8 cellular contexts compared by ENCODE assay signal in genomic region chr1:234933031-234933430, GRCh38.
DNase-seq lines count a peak whose midpoint lies in the region; ATAC-seq, FAIRE-seq and TF ChIP-seq lines count a peak whose summit lies in the region.

No MANE protein-coding gene starts in this region.

- H3K9me2 ChIP-seq in HCT116 (ENCODE audit: insufficient read depth): no peaks in the 10 kb centered on the region

- ATAC-seq in GM18505 (IDR thresholded peaks at IDR 0.05; ENCODE audit: unreplicated experiment) (peak; percentile 21), HCT116 (0 out of 2 replicates have a peak, but pooled peaks have one; percentile 14), lower lobe of right lung (peak; percentile 48 to 49)

- no peaks in the 10 kb centered on the region for H3K9me3 ChIP-seq in HCT116 (ENCODE audit: control insufficient read depth in 1 of 2, insufficient read depth in 1 of 2, low read depth in 1 of 2, low read length in 2 of 2)
- H3K9me3 ChIP-seq in lower lobe of right lung: no peaks in the 10 kb centered on the region

- H2AFZ ChIP-seq in HCT116 (ENCODE audit: low read depth, low read length, poor library complexity, severe bottlenecking): no peak overlapping the region

- H3K4me3 ChIP-seq in HCT116 (replicated peaks in 1 of 2; ENCODE audit: low read depth in 1 of 2, low read length in 2 of 2) (no peak overlapping the region), lower lobe of right lung (no peak overlapping the region)

- H3K27ac ChIP-seq in HCT116 (ENCODE audit: low read depth, low read length) (no peak overlapping the region), RWPE1 (peak overlapping the region; percentile 10; the same call in 1 of the 2 replicates), lower lobe of right lung (no peak overlapping the region)

- intact Hi-C loops in HCT116 (cut with micrococcal nuclease) (no loop called here), lower lobe of right lung (cut with DNase I) (no loop called here)

- no peaks in the 10 kb centered on the region for H4K20me1 ChIP-seq in HCT116 (ENCODE audit: insufficient read depth)

- no peaks in the 10 kb centered on the region for H3K36me3 ChIP-seq in HCT116 (ENCODE audit: control insufficient read depth in 1 of 2, insufficient read depth in 2 of 2, low read length in 2 of 2)
- H3K36me3 ChIP-seq in lower lobe of right lung: no peaks in the 10 kb centered on the region

- H3K4me1 ChIP-seq in HCT116 (ENCODE audit: control insufficient read depth in 1 of 2, insufficient read depth in 2 of 2, low read length in 2 of 2) (peaks cover 0 to 4% of the 10 kb centered on the region in 2 experiments; a peak in 1 of 4 replicates), lower lobe of right lung (peaks cover 16% of the 10 kb centered on the region)

- no peak for FAIRE-seq in GM12892 (lab: Jason Lieb, UNC)

- no peak for TF ChIP-seq RAD21 in HCT116 (IDR thresholded peaks at IDR 0.05; ENCODE audit: low read depth)

- POLR2A ChIA-PET in HCT116 (lab: Charles Lee) (no interaction called here), RWPE1 (lab: Yijun Ruan, JAX; ENCODE audit: low non-redundant PET) (no interaction called here)

- no peak overlapping the region for H3K9ac ChIP-seq in HCT116 (ENCODE audit: low read length)

- RAD21 ChIA-PET in HCT116 (lab: Charles Lee; ENCODE audit: low non-redundant PET in 1 of 2, low total read pairs in 2 of 2, uncharacterized antibody in 2 of 2, unreplicated experiment in 2 of 2): no interaction called here

- no peak overlapping the region for H3K4me2 ChIP-seq in HCT116 (ENCODE audit: low read length)

- TF ChIP-seq CTCF in HCT116 (IDR thresholded peaks at IDR 0.05 in 2 of 3, conservative IDR thresholded peaks at IDR 0.05 in 1 of 3; ENCODE audit: borderline replicate concordance in 1 of 3, insufficient read depth in 1 of 3, low read depth in 2 of 3, low read length in 2 of 3) (no peak), RWPE1 (conservative IDR thresholded peaks at IDR 0.05; ENCODE audit: low read depth) (no peak), lower lobe of right lung (IDR thresholded peaks at IDR 0.05) (no peak)

- H3K27me3 ChIP-seq in HCT116 (ENCODE audit: insufficient read depth, low read length) (no peaks in the 10 kb centered on the region; the same call in 1 of the 2 replicates), lower lobe of right lung (ENCODE audit: low read depth) (no peaks in the 10 kb centered on the region)

- no peaks in the 10 kb centered on the region for H3K79me2 ChIP-seq in HCT116 (ENCODE audit: insufficient read depth, low read length)

- CTCF ChIA-PET in HCT116 (lab: Charles Lee): no interaction called here
- CTCF ChIA-PET in RWPE1 (lab: Yijun Ruan, JAX): no interaction called here

- TF ChIP-seq POLR2A in GM18505 (IDR thresholded peaks at IDR 0.05; ENCODE audit: borderline replicate concordance, extremely low read depth, insufficient read depth, insufficient read length) (no peak), HCT116 (IDR thresholded peaks at IDR 0.05; ENCODE audit: borderline replicate concordance, extremely low read depth, insufficient read depth, insufficient read length) (no peak), GM12892 (IDR thresholded peaks at IDR 0.05; ENCODE audit: low read depth, low read length) (no peak; the same call in 1 of the 2 replicates)

- DNase-seq in HCT116 (ENCODE audit: low read depth, low spot score) (no peak), RWPE1 (ENCODE audit: low spot score) (no peak), lower lobe of right lung (no peak), NCI-H187 treated with DMSO at 0.1 percent for 48 hours (lab: John Stamatoyannopoulos, UW) (no peak), SW 1271 (lab: John Stamatoyannopoulos, UW) (no peak), GM12892 (ENCODE audit: insufficient read length) (no peak)
- no peak for DNase-seq in stimulated activated CD4-positive, alpha-beta T cell treated with anti-CD3 and anti-CD28 coated beads, Interleukin-4, amount 100 ng/mL, for 1 hour

- no TSS peak for BruUV-seq in HCT116 (replicated peaks; lab: Mats Ljungman, UMichigan)

TF ChIP-seq in HCT116, 20 proteins besides CTCF, POLR2A, EP300 and RAD21:
- TF ChIP-seq REST (IDR thresholded peaks at IDR 0.05; ENCODE audit: low read depth): no peak
- no peak for TF ChIP-seq ATF3 (IDR thresholded peaks at IDR 0.05)
- TF ChIP-seq ZNF274 (IDR thresholded peaks at IDR 0.05; ENCODE audit: low read depth, low read length): no peak
- TF ChIP-seq CEBPB (IDR thresholded peaks at IDR 0.05; ENCODE audit: low read depth): no peak
- TF ChIP-seq ZBTB33 (IDR thresholded peaks at IDR 0.05; ENCODE audit: extremely low read depth, insufficient replicate concordance, low read length): no peak
- TF ChIP-seq POLR2AphosphoS5 (IDR thresholded peaks at IDR 0.05; ENCODE audit: low read depth, low read length): no peak
- TF ChIP-seq SRF (IDR thresholded peaks at IDR 0.05; ENCODE audit: low read depth): no peak
- no peak for TF ChIP-seq TCF7L2 (IDR thresholded peaks at IDR 0.05; ENCODE audit: borderline replicate concordance, extremely low read depth, insufficient read depth, insufficient read length)
- no peak for TF ChIP-seq FOSL1 (IDR thresholded peaks at IDR 0.05; ENCODE audit: low read depth)
- no peak for TF ChIP-seq EGR1 (IDR thresholded peaks at IDR 0.05; ENCODE audit: low read depth)
- no peak for TF ChIP-seq EZH2 (IDR thresholded peaks at IDR 0.05)
- no peak for TF ChIP-seq EZH2phosphoT487 (IDR thresholded peaks at IDR 0.05; ENCODE audit: borderline replicate concordance)
- TF ChIP-seq CBX3 (IDR thresholded peaks at IDR 0.05; ENCODE audit: low read depth): no peak
- TF ChIP-seq ZFX (IDR thresholded peaks at IDR 0.05): no peak
- no peak for TF ChIP-seq SP1 (IDR thresholded peaks at IDR 0.05; ENCODE audit: low read depth)
- no peak for TF ChIP-seq JUND (IDR thresholded peaks at IDR 0.05)
- no peak for TF ChIP-seq SIN3A (IDR thresholded peaks at IDR 0.05; ENCODE audit: low read depth)
- no peak for TF ChIP-seq YY1 (IDR thresholded peaks at IDR 0.05; ENCODE audit: extremely low read depth, insufficient replicate concordance, low read depth, low read length)
- TF ChIP-seq ELF1 (IDR thresholded peaks at IDR 0.05; ENCODE audit: borderline replicate concordance, low read depth): no peak
- TF ChIP-seq MAX (IDR thresholded peaks at IDR 0.05): no peak
TF ChIP-seq in HCT116: peak in this region for 0.
